ENCODE assay signal across 16 cellular contexts in the genomic region with DNA sequence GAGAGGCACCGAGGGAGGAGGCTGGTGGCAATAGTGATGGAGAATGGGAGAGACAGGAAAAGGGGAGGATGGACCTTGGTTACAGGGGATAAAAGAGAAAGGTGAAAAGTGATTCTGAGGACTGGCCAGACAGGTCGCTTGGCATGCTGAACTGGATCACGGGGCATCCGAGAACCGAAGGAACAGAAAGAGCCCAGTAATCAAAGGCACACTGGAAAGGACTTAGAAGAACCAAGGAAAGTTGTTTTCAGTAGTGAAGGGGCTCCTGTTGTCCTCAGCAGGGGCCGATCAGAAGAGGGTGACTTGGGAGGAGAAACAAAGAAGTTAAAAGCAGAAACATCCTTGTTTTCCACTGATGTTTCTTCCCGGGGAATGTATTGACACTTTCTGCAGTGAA. TPM values are rescaled to one million over a fixed set of nuclear protein-coding genes. Genes with fewer than 3 reads are reported as not detected.
DNase-seq lines count a peak whose midpoint lies in the region; ATAC-seq and TF ChIP-seq lines count a peak whose summit lies in the region.
"Had no signal": no experiment of that assay in that cellular context is flagged by ENCODE, and none has a peak within 500 bp of the region (broad histone marks: within the 10 kb centered on the region; RNA-seq: fewer than 3 reads in every experiment).

No MANE protein-coding gene starts in this region.

- H3K27ac ChIP-seq in GM23338 (ENCODE audit: low read depth) (no peak overlapping the region), PC-9 (peak overlapping the region; percentile 98), SJCRH30 (no peak overlapping the region)
- H3K27ac ChIP-seq: pancreas, tibial nerve had no signal

- H3K36me3 ChIP-seq in GM23338 (ENCODE audit: insufficient read depth) (no peaks in the 10 kb centered on the region), PC-9 (ENCODE audit: low read depth) (no peaks in the 10 kb centered on the region), SJCRH30 (no peaks in the 10 kb centered on the region)
- H3K36me3 ChIP-seq: pancreas, tibial nerve had no signal

- H3F3A ChIP-seq in GM23338 (replicated peaks; ENCODE audit: low read depth) (no peaks in the 10 kb centered on the region), PC-9 (ENCODE audit: insufficient read depth, low read depth) (peaks cover 40% of the 10 kb centered on the region)

- H3K4me1 ChIP-seq in GM23338 (ENCODE audit: insufficient read depth) (peaks cover 3% of the 10 kb centered on the region; the same call in 1 of the 2 replicates), PC-9 (replicated peaks; ENCODE audit: insufficient read depth) (peaks cover 62% of the 10 kb centered on the region), SJCRH30 (no peaks in the 10 kb centered on the region)

- peak overlapping the region; percentile 47; the same call in 1 of the 2 replicates for H2AFZ ChIP-seq in GM23338
- no peak overlapping the region for H2AFZ ChIP-seq in PC-9

- no peak for TF ChIP-seq CTCF in GM23338 (conservative IDR thresholded peaks at IDR 0.05; ENCODE audit: low read depth in 2 of 2)
- no peak for TF ChIP-seq CTCF in PC-9 (conservative IDR thresholded peaks at IDR 0.05)

- no peak overlapping the region for H3K27ac Mint-ChIP-seq in GM23338

- H3K27me3 ChIP-seq in GM23338 (ENCODE audit: insufficient read depth) (no peaks in the 10 kb centered on the region), PC-9 (ENCODE audit: insufficient read depth, low read depth) (no peaks in the 10 kb centered on the region), SJCRH30 (no peaks in the 10 kb centered on the region)
- H3K27me3 ChIP-seq: pancreas had no signal

- H3K4me3 Mint-ChIP-seq in GM23338, result no peak overlapping the region

- peaks cover 2% of the 10 kb centered on the region; the same call in 2 of the 3 replicates for H3K4me1 Mint-ChIP-seq in GM23338

- H3K27me3 Mint-ChIP-seq in GM23338 (ENCODE audit: insufficient read depth, low read depth, poor library complexity), result peaks cover 4% of the 10 kb centered on the region

- H4K20me1 ChIP-seq in GM23338 (replicated peaks; ENCODE audit: insufficient read depth), result no peaks in the 10 kb centered on the region
- no peaks in the 10 kb centered on the region for H4K20me1 ChIP-seq in PC-9 (ENCODE audit: insufficient read depth)

- H3K9me2 ChIP-seq in GM23338 (ENCODE audit: insufficient read depth), result no peaks in the 10 kb centered on the region
- H3K9me2 ChIP-seq in PC-9 (ENCODE audit: insufficient read depth), result no peaks in the 10 kb centered on the region

- no TSS peak for BruUV-seq in PC-9 (replicated peaks; lab: Mats Ljungman, UMichigan)

- H3K36me3 Mint-ChIP-seq in GM23338 (ENCODE audit: low read depth), result no peaks in the 10 kb centered on the region

- ATAC-seq in GM23338 (no peak), left lobe of liver (no peak)
- ATAC-seq: activated CD4-positive, CD25-positive, alpha-beta regulatory T cell treated with anti-CD3 and anti-CD28 coated beads, Interleukin-2, amount 50 U/mL, for 24 hours; HepG2; pancreas had no signal

- no peaks in the 10 kb centered on the region for H3K9me3 ChIP-seq in PC-9 (ENCODE audit: insufficient read depth, low read depth)
- H3K9me3 ChIP-seq in SJCRH30 (replicated peaks), result no peaks in the 10 kb centered on the region
- H3K9me3 ChIP-seq: pancreas, tibial nerve had no signal

- H3K4me2 ChIP-seq in GM23338 (no peak overlapping the region), PC-9 (0 out of 2 replicates have a peak overlapping the region, but pooled peaks have one; percentile 86)

- H3K4me3 ChIP-seq in GM23338 (no peak overlapping the region), PC-9 (no peak overlapping the region), SJCRH30 (no peak overlapping the region)
- H3K4me3 ChIP-seq: pancreas, tibial nerve had no signal

- POLR2A ChIA-PET in PC-9 (lab: Charles Lee; ENCODE audit: unreplicated experiment), result no interaction called here

- no peaks in the 10 kb centered on the region for H3K79me2 ChIP-seq in GM23338 (replicated peaks; ENCODE audit: insufficient read depth)
- no peaks in the 10 kb centered on the region; the same call in 1 of the 2 replicates for H3K79me2 ChIP-seq in PC-9 (ENCODE audit: low read depth)

- CTCF ChIA-PET in PC-9 (lab: Charles Lee), result no interaction called here

- no peaks in the 10 kb centered on the region for H3K9me3 Mint-ChIP-seq in GM23338

- no peak for DNase-seq in GM23338 (ENCODE audit: low spot score)
- DNase-seq in PC-9, result no peak
- DNase-seq in left lobe of liver (ENCODE audit: low spot score), result peak; percentile 26
- peak; percentile 17 for DNase-seq in stimulated activated CD8-positive, alpha-beta memory T cell treated with anti-CD3 and anti-CD28 coated beads, Interleukin-4, amount 100 ng/mL, for 48 hours
- no peak for DNase-seq in SJCRH30
- no peak for DNase-seq in cerebellar cortex (ENCODE audit: low spot score)
- DNase-seq in NCI-H82 treated with DMSO at 0.1 percent for 48 hours (lab: John Stamatoyannopoulos, UW; ENCODE audit: unreplicated experiment), result no peak
- DNase-seq: AML-193; amygdala; hippocampal formation; NCI-H524 treated with DMSO at 0.1 percent for 48 hours; pancreas; stimulated activated naive CD4-positive, alpha-beta T cell treated with Interleukin-2 at 50 U/mL for 16 hours had no signal

- intact Hi-C loops in PC-9 (cut with micrococcal nuclease; ENCODE audit: unreplicated experiment), result no loop called here

TF ChIP-seq in GM23338, 12 proteins besides CTCF, POLR2A, EP300 and RAD21 (continues in another document):
- TF ChIP-seq, protein P1, sequence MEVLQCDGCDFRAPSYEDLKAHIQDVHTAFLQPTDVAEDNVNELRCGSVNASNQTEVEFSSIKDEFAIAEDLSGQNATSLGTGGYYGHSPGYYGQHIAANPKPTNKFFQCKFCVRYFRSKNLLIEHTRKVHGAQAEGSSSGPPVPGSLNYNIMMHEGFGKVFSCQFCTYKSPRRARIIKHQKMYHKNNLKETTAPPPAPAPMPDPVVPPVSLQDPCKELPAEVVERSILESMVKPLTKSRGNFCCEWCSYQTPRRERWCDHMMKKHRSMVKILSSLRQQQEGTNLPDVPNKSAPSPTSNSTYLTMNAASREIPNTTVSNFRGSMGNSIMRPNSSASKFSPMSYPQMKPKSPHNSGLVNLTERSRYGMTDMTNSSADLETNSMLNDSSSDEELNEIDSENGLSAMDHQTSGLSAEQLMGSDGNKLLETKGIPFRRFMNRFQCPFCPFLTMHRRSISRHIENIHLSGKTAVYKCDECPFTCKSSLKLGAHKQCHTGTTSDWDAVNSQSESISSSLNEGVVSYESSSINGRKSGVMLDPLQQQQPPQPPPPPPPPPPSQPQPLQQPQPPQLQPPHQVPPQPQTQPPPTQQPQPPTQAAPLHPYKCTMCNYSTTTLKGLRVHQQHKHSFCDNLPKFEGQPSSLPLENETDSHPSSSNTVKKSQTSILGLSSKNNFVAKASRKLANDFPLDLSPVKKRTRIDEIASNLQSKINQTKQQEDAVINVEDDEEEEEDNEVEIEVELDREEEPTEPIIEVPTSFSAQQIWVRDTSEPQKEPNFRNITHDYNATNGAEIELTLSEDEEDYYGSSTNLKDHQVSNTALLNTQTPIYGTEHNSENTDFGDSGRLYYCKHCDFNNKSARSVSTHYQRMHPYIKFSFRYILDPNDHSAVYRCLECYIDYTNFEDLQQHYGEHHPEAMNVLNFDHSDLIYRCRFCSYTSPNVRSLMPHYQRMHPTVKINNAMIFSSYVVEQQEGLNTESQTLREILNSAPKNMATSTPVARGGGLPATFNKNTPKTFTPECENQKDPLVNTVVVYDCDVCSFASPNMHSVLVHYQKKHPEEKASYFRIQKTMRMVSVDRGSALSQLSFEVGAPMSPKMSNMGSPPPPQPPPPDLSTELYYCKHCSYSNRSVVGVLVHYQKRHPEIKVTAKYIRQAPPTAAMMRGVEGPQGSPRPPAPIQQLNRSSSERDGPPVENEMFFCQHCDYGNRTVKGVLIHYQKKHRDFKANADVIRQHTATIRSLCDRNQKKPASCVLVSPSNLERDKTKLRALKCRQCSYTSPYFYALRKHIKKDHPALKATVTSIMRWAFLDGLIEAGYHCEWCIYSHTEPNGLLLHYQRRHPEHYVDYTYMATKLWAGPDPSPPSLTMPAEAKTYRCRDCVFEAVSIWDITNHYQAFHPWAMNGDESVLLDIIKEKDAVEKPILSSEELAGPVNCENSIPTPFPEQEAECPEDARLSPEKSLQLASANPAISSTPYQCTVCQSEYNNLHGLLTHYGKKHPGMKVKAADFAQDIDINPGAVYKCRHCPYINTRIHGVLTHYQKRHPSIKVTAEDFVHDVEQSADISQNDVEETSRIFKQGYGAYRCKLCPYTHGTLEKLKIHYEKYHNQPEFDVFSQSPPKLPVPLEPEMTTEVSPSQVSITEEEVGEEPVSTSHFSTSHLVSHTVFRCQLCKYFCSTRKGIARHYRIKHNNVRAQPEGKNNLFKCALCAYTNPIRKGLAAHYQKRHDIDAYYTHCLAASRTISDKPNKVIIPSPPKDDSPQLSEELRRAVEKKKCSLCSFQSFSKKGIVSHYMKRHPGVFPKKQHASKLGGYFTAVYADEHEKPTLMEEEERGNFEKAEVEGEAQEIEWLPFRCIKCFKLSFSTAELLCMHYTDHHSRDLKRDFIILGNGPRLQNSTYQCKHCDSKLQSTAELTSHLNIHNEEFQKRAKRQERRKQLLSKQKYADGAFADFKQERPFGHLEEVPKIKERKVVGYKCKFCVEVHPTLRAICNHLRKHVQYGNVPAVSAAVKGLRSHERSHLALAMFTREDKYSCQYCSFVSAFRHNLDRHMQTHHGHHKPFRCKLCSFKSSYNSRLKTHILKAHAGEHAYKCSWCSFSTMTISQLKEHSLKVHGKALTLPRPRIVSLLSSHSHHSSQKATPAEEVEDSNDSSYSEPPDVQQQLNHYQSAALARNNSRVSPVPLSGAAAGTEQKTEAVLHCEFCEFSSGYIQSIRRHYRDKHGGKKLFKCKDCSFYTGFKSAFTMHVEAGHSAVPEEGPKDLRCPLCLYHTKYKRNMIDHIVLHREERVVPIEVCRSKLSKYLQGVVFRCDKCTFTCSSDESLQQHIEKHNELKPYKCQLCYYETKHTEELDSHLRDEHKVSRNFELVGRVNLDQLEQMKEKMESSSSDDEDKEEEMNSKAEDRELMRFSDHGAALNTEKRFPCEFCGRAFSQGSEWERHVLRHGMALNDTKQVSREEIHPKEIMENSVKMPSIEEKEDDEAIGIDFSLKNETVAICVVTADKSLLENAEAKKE (CRISPR knock-in tag; IDR thresholded peaks at IDR 0.05), result no peak
- TF ChIP-seq EZH2 (IDR thresholded peaks at IDR 0.05; ENCODE audit: low read depth, unreplicated experiment) (no peak), NANOG (IDR thresholded peaks at IDR 0.05; ENCODE audit: borderline replicate concordance) (no peak), JUNB (IDR thresholded peaks at IDR 0.05; ENCODE audit: unreplicated experiment) (no peak), ZNF331 (CRISPR knock-in tag; IDR thresholded peaks at IDR 0.05; ENCODE audit: low read depth) (no peak)

RNA-seq across cellular contexts. Expression of a gene that starts 18.9 kb away (rescaled TPM):
- total RNA-seq in GM23338 (2014; rRNA removed; shearing (Covaris generic)), result 0.07 TPM in 1 of 2 replicates, not detected in the other
- not detected in 2 replicates for polyA plus RNA-seq in GM23338 (2016; fragmentation: Nextera tagmentation; extraction: Ambion mirVana)
- total RNA-seq in PC-9 (2021), result 7.8 and 8.3 TPM in 2 replicates
- total RNA-seq in left lobe of liver, result 0.43 TPM
- total RNA-seq in SJCRH30 (2014; rRNA removed; shearing (Covaris generic)), result 15.4 and 16.4 TPM in 2 replicates

RNA-seq across cellular contexts. Expression of a gene that starts 24.2 kb away (rescaled TPM):
- total RNA-seq in GM23338 (2014; rRNA removed; shearing (Covaris generic)), result 60.9 and 71.6 TPM in 2 replicates
- 235 and 241 TPM in 2 replicates for polyA plus RNA-seq in GM23338 (2016; fragmentation: Nextera tagmentation; extraction: Ambion mirVana)
- 99.6 and 105 TPM in 2 replicates for total RNA-seq in PC-9 (2021)
- 29.9 TPM for total RNA-seq in left lobe of liver
- 99.1 and 104 TPM in 2 replicates for total RNA-seq in SJCRH30 (2014; rRNA removed; shearing (Covaris generic))

Comparison
In these comparisons a context has a peak if more than half of its experiments do, and no peak if none do; other contexts are left out.
1. DNase-seq: peak in left lobe of liver (single experiment) and stimulated activated CD8-positive, alpha-beta memory T cell treated with anti-CD3 and anti-CD28 coated beads, Interleukin-4, amount 100 ng/mL, for 48 hours (single experiment); none in GM23338 (single experiment), PC-9 (0 of 2), SJCRH30 (0 of 2), cerebellar cortex (single experiment) and NCI-H82 treated with DMSO at 0.1 percent for 48 hours (single experiment).